In the genomic region with DNA sequence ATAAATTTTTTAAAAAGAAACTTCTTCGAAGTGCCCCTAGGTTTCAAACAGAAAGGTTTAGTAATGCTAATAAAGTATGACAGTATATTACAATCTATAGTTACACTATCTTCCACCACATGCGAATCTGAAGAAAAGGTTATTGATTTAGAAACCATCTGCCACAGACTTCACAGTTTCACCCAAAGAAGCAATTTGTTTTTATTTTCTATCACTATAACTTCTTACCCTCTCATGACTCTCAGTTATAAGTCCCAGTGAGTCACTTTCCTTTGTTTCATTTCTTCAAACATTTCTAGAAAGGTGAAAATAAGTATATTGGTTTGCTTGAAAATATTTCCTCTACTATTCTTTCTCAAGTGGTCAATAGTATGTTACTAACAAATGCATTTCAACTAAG, we compare ENCODE assay signal across 14 cellular contexts.
DNase-seq lines count a peak whose midpoint lies in the region; ATAC-seq, FAIRE-seq and TF ChIP-seq lines count a peak whose summit lies in the region.
"Had no signal": no experiment of that assay in that cellular context is flagged by ENCODE, and none has a peak within 500 bp of the region (broad histone marks: within the 10 kb centered on the region; RNA-seq: fewer than 3 reads in every experiment).

No MANE protein-coding gene starts in this region.

- no peaks in the 10 kb centered on the region for H3K36me3 ChIP-seq in GM12878 (ENCODE audit: control insufficient read depth in 2 of 2, insufficient read depth in 2 of 2, low read length in 1 of 2)
- H3K36me3 ChIP-seq: left ventricle myocardium inferior, neural progenitor cell had no signal

- no peaks in the 10 kb centered on the region; the same call in 2 of the 3 replicates for H3K9me3 ChIP-seq in GM12878 (replicated peaks; ENCODE audit: control insufficient read depth, insufficient read depth, low read length)

- TF ChIP-seq EP300 in GM12878 (IDR thresholded peaks at IDR 0.05; ENCODE audit: borderline replicate concordance in 1 of 2, control insufficient read depth in 1 of 2, low read depth in 2 of 2, low read length in 2 of 2): no peak

- ATAC-seq in GM18909 (IDR thresholded peaks at IDR 0.05; ENCODE audit: poor library complexity, unreplicated experiment) (peak; percentile 95), GM21526 (IDR thresholded peaks at IDR 0.05; ENCODE audit: low FRiP score, unreplicated experiment) (peak; percentile 90), HG03060 (IDR thresholded peaks at IDR 0.05; ENCODE audit: low read depth, unreplicated experiment) (peak; percentile 83), GM12878 (peak; percentile 95)

- intact Hi-C loops in GM12878 (cut with micrococcal nuclease; ENCODE audit: unreplicated experiment) (no loop called here), lower leg skin (cut with DNase I; ENCODE audit: low total_unique reads) (no loop called here)

- BruUV-seq in GM12878 (replicated peaks; lab: Mats Ljungman, UMichigan): no TSS peak

- in situ Hi-C loops in GM12878 (cut with MboI): no loop called here

- POLR2A ChIA-PET in GM12878 (lab: Charles Lee): no interaction called here

- CTCF ChIA-PET in GM12878 (lab: Yijun Ruan, JAX): interaction anchor here (0.9 to 1.7 kb wide), 5 partner anchors 11 to 223 kb away, joined by 3 to 4 read pairs (median 3); no protein-coding TSS in a partner anchor

- RAD21 ChIA-PET in GM12878 (lab: Charles Lee; ENCODE audit: unreplicated experiment): no interaction called here

- no peaks in the 10 kb centered on the region for H3K4me1 ChIP-seq in GM12878 (ENCODE audit: control insufficient read depth, insufficient read depth, low read length)
- H3K4me1 ChIP-seq: left ventricle myocardium inferior, neural progenitor cell had no signal

- SMC1A ChIA-PET in GM12878 (lab: Charles Lee; ENCODE audit: uncharacterized antibody, unreplicated experiment): interaction anchor here (0.6 to 1.2 kb wide), 2 partner anchors 13 to 1127 kb away, joined by 3 read pairs; no protein-coding TSS in a partner anchor

- H3K4me2 ChIP-seq in GM12878 (ENCODE audit: control insufficient read depth, insufficient read depth): no peak overlapping the region
- H3K4me2 ChIP-seq: neural progenitor cell had no signal

- DNase-seq in GM12878 (ENCODE audit: low read depth, low spot score) (peak; percentile 13), DMS153 (lab: John Stamatoyannopoulos, UW) (no peak), lower leg skin (ENCODE audit: low spot score in 2 of 2) (no peak), NCI-H526 treated with DMSO at 0.1 percent for 48 hours (lab: John Stamatoyannopoulos, UW) (no peak)
- DNase-seq: CD8-positive, alpha-beta memory T cell; left ventricle myocardium inferior; NCI-H1092; NCI-H526 had no signal

- no peak overlapping the region for H2AFZ ChIP-seq in GM12878 (ENCODE audit: control insufficient read depth, low read depth, low read length)
- H2AFZ ChIP-seq: neural progenitor cell had no signal

- peaks cover 0 to 2% of the 10 kb centered on the region in 2 experiments; a peak in 1 of 4 replicates for H3K27me3 ChIP-seq in GM12878 (replicated peaks in 1 of 2; ENCODE audit: control insufficient read depth in 2 of 2, insufficient read depth in 2 of 2, low read length in 1 of 2)
- H3K27me3 ChIP-seq: neural progenitor cell had no signal

- TF ChIP-seq RAD21 in GM12878 (IDR thresholded peaks at IDR 0.05; ENCODE audit: insufficient read depth, low read depth, low read length): no peak

- TF ChIP-seq POLR2A in GM12878 (IDR thresholded peaks at IDR 0.05; ENCODE audit: low read depth, low read length) (no peak), lower leg skin (IDR thresholded peaks at IDR 0.05) (no peak)

- no peaks in the 10 kb centered on the region for H3K79me2 ChIP-seq in GM12878 (ENCODE audit: control insufficient read depth, insufficient read depth, low read length)

- no peak overlapping the region for H3K27ac ChIP-seq in GM12878 (ENCODE audit: control insufficient read depth, insufficient read depth)
- H3K27ac ChIP-seq: left ventricle myocardium inferior, neural progenitor cell, SK-N-MC, skin epidermis had no signal

- no peak for FAIRE-seq in GM12878 (lab: Jason Lieb, UNC)

- TF ChIP-seq CTCF in GM12878 (IDR thresholded peaks at IDR 0.05 in 2 of 3, conservative IDR thresholded peaks at IDR 0.05 in 1 of 3; ENCODE audit: control insufficient read depth in 2 of 3, extremely low read depth in 1 of 3, insufficient read depth in 1 of 3, low read depth in 3 of 3, low read length in 3 of 3): no peak
- TF ChIP-seq CTCF in lower leg skin (IDR thresholded peaks at IDR 0.05): no peak

- H3K9ac ChIP-seq in GM12878 (ENCODE audit: control insufficient read depth, insufficient read depth, low read length): no peak overlapping the region
- H3K9ac ChIP-seq: neural progenitor cell had no signal

- no peaks in the 10 kb centered on the region for H4K20me1 ChIP-seq in GM12878 (ENCODE audit: control insufficient read depth, insufficient read depth)

- H3K4me3 ChIP-seq in GM12878: no peak overlapping the region
- H3K4me3 ChIP-seq in lower leg skin (ENCODE audit: low read depth, poor library complexity, severe bottlenecking): no peak overlapping the region
- H3K4me3 ChIP-seq: left ventricle myocardium inferior, neural progenitor cell, SK-N-MC, skin epidermis had no signal

- 3% methylated on average over 2 of the region's 2 CpGs for WGBS in GM12878 (ENCODE audit: insufficient coverage, insufficient replicate concordance, low lambda C conversion rate, missing lambda C conversion rate)
- WGBS in lower leg skin, 2 donors: 92 to 94% methylated on average over 2 of the region's 2 CpGs

TF ChIP-seq in GM12878, 131 proteins besides CTCF, POLR2A, EP300 and RAD21 (continues in another document):
- TF ChIP-seq BHLHE40 (IDR thresholded peaks at IDR 0.05; ENCODE audit: borderline replicate concordance in 1 of 2, low read depth in 2 of 2, low read length in 1 of 2) (peak in 1 of 2 experiments; percentile 29; a peak in 1 of 4 replicates), RUNX3 (IDR thresholded peaks at IDR 0.05; ENCODE audit: low read length) (peak; percentile 57), ZNF24 (IDR thresholded peaks at IDR 0.05) (peak; percentile 90), IKZF2 (IDR thresholded peaks at IDR 0.05) (peak in 1 of 2 experiments; percentile 35; a peak in 1 of 4 replicates), SKIL (IDR thresholded peaks at IDR 0.05; ENCODE audit: low read depth, poor library complexity, severe bottlenecking) (peak; percentile 25), MAX (IDR thresholded peaks at IDR 0.05; ENCODE audit: low read depth, low read length) (no peak), ZNF217 (IDR thresholded peaks at IDR 0.05) (no peak), MTA2 (IDR thresholded peaks at IDR 0.05; ENCODE audit: low read depth) (peak; percentile 43; the same call in 1 of the 2 replicates), RELB (IDR thresholded peaks at IDR 0.05; ENCODE audit: low read depth) (0 out of 2 replicates have a peak, but pooled peaks have one; percentile 25)
